14 cellular contexts compared by ENCODE assay signal in genomic region chr10:89119651-89120050, GRCh38.
DNase-seq lines count a peak whose midpoint lies in the region; ATAC-seq, FAIRE-seq and TF ChIP-seq lines count a peak whose summit lies in the region.
"Had no signal": no experiment of that assay in that cellular context is flagged by ENCODE, and none has a peak within 500 bp of the region (broad histone marks: within the 10 kb centered on the region; RNA-seq: fewer than 3 reads in every experiment).

No MANE protein-coding gene starts in this region.

- H2BK5ac ChIP-seq in H1 (ENCODE audit: low read depth, low read length): no peak overlapping the region

- FAIRE-seq in H1 (lab: Jason Lieb, UNC): no peak

- CTCF ChIA-PET in H1 (lab: Charles Lee; ENCODE audit: partially characterized antibody): interaction anchor here (0.7 to 1.0 kb wide), 2 partner anchors 10 to 477 kb away, joined by 3 read pairs; no protein-coding TSS in a partner anchor

- POLR2A ChIA-PET in H1 (lab: Charles Lee; ENCODE audit: partially characterized antibody): no interaction called here

- no peak for TF ChIP-seq POLR2A in H1 (IDR thresholded peaks at IDR 0.05; ENCODE audit: control extremely low read depth in 1 of 2, low read depth in 2 of 2, low read length in 2 of 2)

- DNase-seq in NCI-H2029 treated with DMSO at 0.1 percent for 48 hours (lab: John Stamatoyannopoulos, UW) (peak; percentile 3), NCI-H2029 (lab: John Stamatoyannopoulos, UW) (no peak), NCI-H146 treated with DMSO at 0.1 percent for 48 hours (lab: John Stamatoyannopoulos, UW; ENCODE audit: unreplicated experiment) (peak; percentile 11), H1 (ENCODE audit: low read depth in 1 of 2, low spot score in 2 of 2) (no peak)
- DNase-seq: 8988T; CD8-positive, alpha-beta memory T cell; Karpas-422; NCI-H2107; NCI-H226 had no signal

- H3K4me2 ChIP-seq in H1 (ENCODE audit: insufficient read depth in 1 of 2, low read depth in 2 of 2, low read length in 2 of 2): no peak overlapping the region
- H3K4me2 ChIP-seq: BLaER1 had no signal

- no peak for TF ChIP-seq RAD21 in H1 (IDR thresholded peaks at IDR 0.05 in 1 of 2, conservative IDR thresholded peaks at IDR 0.05 in 1 of 2; ENCODE audit: low read depth in 2 of 2, low read length in 2 of 2)

- H2AFZ ChIP-seq in H1 (ENCODE audit: low read length): 0 out of 2 replicates have a peak overlapping the region, but pooled peaks have one; percentile 43

- no peaks in the 10 kb centered on the region for H3K4me1 ChIP-seq in H1 (replicated peaks in 1 of 4; ENCODE audit: control insufficient read depth in 3 of 4, insufficient read depth in 4 of 4, low read length in 3 of 4)
- H3K4me1 ChIP-seq in subcutaneous abdominal adipose tissue (ENCODE audit: control insufficient read depth in 5 of 5, insufficient read depth in 5 of 5, low read length in 5 of 5): peaks cover 0 to 41% (median 22%) of the 10 kb centered on the region in 5 donors
- H3K4me1 ChIP-seq: BLaER1 had no signal

- no peaks in the 10 kb centered on the region for H3K79me2 ChIP-seq in H1 (ENCODE audit: control insufficient read depth in 1 of 2, insufficient read depth in 2 of 2, low read length in 2 of 2)

- no peak overlapping the region for H3K9ac ChIP-seq in H1 (replicated peaks in 1 of 4; ENCODE audit: extremely low read depth in 1 of 4, low read depth in 3 of 4, low read length in 3 of 4)
- H3K9ac ChIP-seq in subcutaneous abdominal adipose tissue (ENCODE audit: low read length in 5 of 5): no peak overlapping the region
- H3K9ac ChIP-seq: BLaER1 had no signal

- H3K9me3 ChIP-seq in H1 (ENCODE audit: insufficient read depth in 2 of 2, low read depth in 1 of 2, low read length in 1 of 2): no peaks in the 10 kb centered on the region
- H3K9me3 ChIP-seq in subcutaneous abdominal adipose tissue (ENCODE audit: control insufficient read depth in 5 of 5, low read length in 5 of 5): no peaks in the 10 kb centered on the region
- H3K9me3 ChIP-seq: BLaER1 had no signal

- H3K27me3 ChIP-seq in H1 (replicated peaks in 1 of 4; ENCODE audit: control insufficient read depth in 3 of 4, extremely low read depth in 1 of 4, insufficient read depth in 3 of 4, low read length in 3 of 4) (no peaks in the 10 kb centered on the region), subcutaneous abdominal adipose tissue (ENCODE audit: control insufficient read depth in 5 of 5, insufficient read depth in 4 of 5, low read length in 5 of 5) (no peaks in the 10 kb centered on the region)
- H3K27me3 ChIP-seq: BLaER1 had no signal

- WGBS in H1 (ENCODE audit: extremely low coverage in 1 of 2, insufficient coverage in 1 of 2, insufficient read length in 1 of 2, insufficient replicate concordance in 2 of 2, low coverage in 1 of 2, low lambda C conversion rate in 2 of 2, missing lambda C conversion rate in 1 of 2), 2 experiments: 92% methylated on average over 1 of the region's 1 CpG; no CpG with 5 or more reads in 1 of the 2 experiments

- no peak overlapping the region for H4K91ac ChIP-seq in H1 (replicated peaks; ENCODE audit: insufficient read length, low read length)

- H3K4ac ChIP-seq in H1 (replicated peaks; ENCODE audit: insufficient read length, low read depth, low read length): no peak overlapping the region

- TF ChIP-seq CTCF in H1 (IDR thresholded peaks at IDR 0.05; ENCODE audit: control extremely low read depth in 1 of 3, insufficient read depth in 1 of 3, low read depth in 1 of 3, low read length in 3 of 3): no peak

- no peak overlapping the region for H2BK20ac ChIP-seq in H1 (ENCODE audit: low read length)

- no peaks in the 10 kb centered on the region for H3K23me2 ChIP-seq in H1 (ENCODE audit: low read depth, low read length)

- H4K8ac ChIP-seq in H1 (ENCODE audit: extremely low read depth, insufficient read depth, low read length): no peak overlapping the region

- H3K79me1 ChIP-seq in H1 (ENCODE audit: low read depth, low read length): no peaks in the 10 kb centered on the region

- H2BK15ac ChIP-seq in H1 (ENCODE audit: low read length): no peak overlapping the region

- no peak for TF ChIP-seq EP300 in H1 (IDR thresholded peaks at IDR 0.05; ENCODE audit: borderline replicate concordance in 1 of 2, low read depth in 2 of 2, low read length in 2 of 2)

- no peak overlapping the region for H2AK5ac ChIP-seq in H1 (ENCODE audit: low read depth, low read length)

- no peaks in the 10 kb centered on the region for H4K20me1 ChIP-seq in H1 (replicated peaks in 1 of 2; ENCODE audit: control insufficient read depth in 1 of 2, insufficient read depth in 2 of 2, low read length in 2 of 2)
- H4K20me1 ChIP-seq: BLaER1 had no signal

- no peak overlapping the region for H3K56ac ChIP-seq in H1 (replicated peaks; ENCODE audit: insufficient read length, low read depth, low read length)

- H2BK120ac ChIP-seq in H1 (replicated peaks; ENCODE audit: low read depth, low read length): no peak overlapping the region

- H3K18ac ChIP-seq in H1 (ENCODE audit: extremely low read depth, low read length): no peak overlapping the region

- H3K27ac ChIP-seq in H1 (ENCODE audit: low read depth, low read length) (no peak overlapping the region), subcutaneous abdominal adipose tissue (ENCODE audit: low read depth, low read length) (peak overlapping the region; percentile 38)
- H3K27ac ChIP-seq: BLaER1 had no signal

- no peak overlapping the region for H3K4me3 ChIP-seq in H1 (ENCODE audit: extremely low read depth in 1 of 4, insufficient read depth in 2 of 4, low read depth in 3 of 4, low read length in 4 of 4)
- no peak overlapping the region for H3K4me3 ChIP-seq in subcutaneous abdominal adipose tissue (ENCODE audit: low read depth in 1 of 5, low read length in 5 of 5)
- H3K4me3 ChIP-seq: BLaER1 had no signal

- no peaks in the 10 kb centered on the region for H3K36me3 ChIP-seq in H1 (ENCODE audit: control insufficient read depth in 2 of 4, insufficient read depth in 4 of 4, low read length in 3 of 4)
- H3K36me3 ChIP-seq in subcutaneous abdominal adipose tissue (ENCODE audit: control insufficient read depth in 5 of 5, insufficient read depth in 5 of 5, low read length in 5 of 5): no peaks in the 10 kb centered on the region
- H3K36me3 ChIP-seq: BLaER1 had no signal

- no peak overlapping the region for H4K5ac ChIP-seq in H1 (ENCODE audit: insufficient read length, low read depth, low read length)

- no peak overlapping the region for H2BK12ac ChIP-seq in H1 (ENCODE audit: low read depth, low read length)

- H3K14ac ChIP-seq in H1 (ENCODE audit: insufficient read length): no peak overlapping the region

- ATAC-seq in GM21390 (IDR thresholded peaks at IDR 0.05; ENCODE audit: unreplicated experiment): no peak
- ATAC-seq in GM21381 (IDR thresholded peaks at IDR 0.05; ENCODE audit: unreplicated experiment): no peak
- no peak for ATAC-seq in HG02623 (IDR thresholded peaks at IDR 0.05; ENCODE audit: unreplicated experiment)

- no peak overlapping the region for H3K23ac ChIP-seq in H1 (ENCODE audit: insufficient read length)

TF ChIP-seq in H1, 55 proteins besides CTCF, POLR2A, EP300 and RAD21:
- TF ChIP-seq SAP30 (IDR thresholded peaks at IDR 0.05; ENCODE audit: insufficient read depth, insufficient replicate concordance, low read length) (no peak), KDM5A (IDR thresholded peaks at IDR 0.05; ENCODE audit: low read length) (no peak), MAFK (IDR thresholded peaks at IDR 0.05; ENCODE audit: low read depth, low read length) (no peak), PHF8 (conservative IDR thresholded peaks at IDR 0.05; ENCODE audit: low read depth, low read length) (no peak)

Comparison
In these comparisons a context has a peak if more than half of its experiments do, and no peak if none do; other contexts are left out.
1. DNase-seq: peak in NCI-H2029 treated with DMSO at 0.1 percent for 48 hours (single experiment) and NCI-H146 treated with DMSO at 0.1 percent for 48 hours (single experiment); none in NCI-H2029 (single experiment) and H1 (0 of 2).